10 cellular contexts compared by ENCODE assay signal in genomic region chr7:27933691-27934565, GRCh38.
DNase-seq lines count a peak whose midpoint lies in the region; ATAC-seq and TF ChIP-seq lines count a peak whose summit lies in the region.
"Had no signal": no experiment of that assay in that cellular context is flagged by ENCODE, and none has a peak within 500 bp of the region (broad histone marks: within the 10 kb centered on the region; RNA-seq: fewer than 3 reads in every experiment).

No MANE protein-coding gene starts in this region.

- DNase-seq in AG04450 (ENCODE audit: low read depth, low spot score) (no peak), GM10266 (ENCODE audit: extremely low spot score) (no peak), NCI-H2171 treated with DMSO at 0.1 percent for 48 hours (lab: John Stamatoyannopoulos, UW) (peak; percentile 91), fibroblast of gingiva (ENCODE audit: low read depth) (peak; percentile 87), colonic mucosa (no peak), SKM-1 (lab: John Stamatoyannopoulos, UW; ENCODE audit: unreplicated experiment) (no peak), activated gamma-delta T cell treated with Interleukin-2 at 50 U/mL for 16 hours (no peak)
- DNase-seq: activated B cell treated with CpG ODN at 0.5 μM for 24 hours, ovary had no signal

- no peak overlapping the region for H3K4me3 ChIP-seq in AG04450 (ENCODE audit: low read depth, low read length)
- H3K4me3 ChIP-seq in colonic mucosa = no peak overlapping the region
- H3K4me3 ChIP-seq: ovary had no signal

- TF ChIP-seq CTCF in AG04450 (IDR thresholded peaks at IDR 0.05; ENCODE audit: low read depth, low read length) = peak; percentile 23; the same call in 1 of the 2 replicates
- peak; percentile 35 for TF ChIP-seq CTCF in GM10266 (IDR thresholded peaks at IDR 0.05; ENCODE audit: control insufficient read depth, insufficient read depth, low read depth, missing control alignments)
- TF ChIP-seq CTCF in colonic mucosa (IDR thresholded peaks at IDR 0.05) = no peak

- H3K27ac ChIP-seq in AG04450 (ENCODE audit: low read depth, low read length) (no peak overlapping the region), colonic mucosa (no peak overlapping the region)
- H3K27ac ChIP-seq: ovary had no signal

- CTCF ChIA-PET in AG04450 (lab: Charles Lee) = no interaction called here

- no peaks in the 10 kb centered on the region for H3K36me3 ChIP-seq in colonic mucosa
- H3K36me3 ChIP-seq: ovary had no signal

- no peaks in the 10 kb centered on the region for H3K9me3 ChIP-seq in AG04450 (ENCODE audit: control insufficient read depth, insufficient read depth, low read length)
- H3K9me3 ChIP-seq in colonic mucosa = no peaks in the 10 kb centered on the region
- H3K9me3 ChIP-seq: ovary had no signal

- no peaks in the 10 kb centered on the region for H3K27me3 ChIP-seq in AG04450 (ENCODE audit: control insufficient read depth, insufficient read depth, low read length)
- no peaks in the 10 kb centered on the region for H3K27me3 ChIP-seq in colonic mucosa
- H3K27me3 ChIP-seq: ovary had no signal

- no peaks in the 10 kb centered on the region for H3K4me1 ChIP-seq in colonic mucosa

- ATAC-seq in GM18858 (IDR thresholded peaks at IDR 0.05; ENCODE audit: unreplicated experiment) = no peak

- intact Hi-C loops in colonic mucosa (cut with DNase I) = no loop called here

- POLR2A ChIA-PET in AG04450 (lab: Yijun Ruan, JAX) = no interaction called here

- H3K9ac ChIP-seq in colonic mucosa (ENCODE audit: low read depth in 2 of 2, low read length in 2 of 2) = no peak overlapping the region

Comparison
In these comparisons a context has a peak if more than half of its experiments do, and no peak if none do; other contexts are left out.
1. DNase-seq: peak in NCI-H2171 treated with DMSO at 0.1 percent for 48 hours (single experiment) and fibroblast of gingiva (single experiment); none in AG04450 (single experiment), GM10266 (single experiment), colonic mucosa (single experiment), SKM-1 (single experiment) and activated gamma-delta T cell treated with Interleukin-2 at 50 U/mL for 16 hours (single experiment).